Comparison of ENCODE assay signal across 9 cellular contexts in genomic region chr11:47187723-47188122, GRCh38. TPM values are rescaled to one million over a fixed set of nuclear protein-coding genes. Genes with fewer than 3 reads are reported as not detected.
A peak's percentile ranks its signal among the peaks of the same experiment; 100 is the strongest.
DNase-seq lines count a peak whose midpoint lies in the region; ATAC-seq, FAIRE-seq and TF ChIP-seq lines count a peak whose summit lies in the region.
"Had no signal": no experiment of that assay in that cellular context is flagged by ENCODE, and none has a peak within 500 bp of the region (broad histone marks: within the 10 kb centered on the region; RNA-seq: fewer than 3 reads in every experiment).

No MANE protein-coding gene starts in this region.

- H3K18ac ChIP-seq in mesendoderm (ENCODE audit: low read length): no peak overlapping the region

- DNase-seq in heart right ventricle (no peak), cardiac septum (ENCODE audit: low spot score) (no peak), caudate nucleus (lab: John Stamatoyannopoulos, UW) (peak in 1 of 61 donors; percentile 53), mesendoderm (no peak), upper lobe of right lung (no peak), dedifferentiated amniotic fluid mesenchymal stem cell (ENCODE audit: extremely low spot score) (no peak), GM19239 (ENCODE audit: insufficient read length, low spot score) (no peak)
- DNase-seq: NCI-H1092 treated with DMSO at 0.1 percent for 48 hours had no signal

- ATAC-seq in heart right ventricle: no peak
- ATAC-seq in upper lobe of right lung: no peak
- ATAC-seq in GM19455 (IDR thresholded peaks at IDR 0.05; ENCODE audit: unreplicated experiment): no peak

- no peak overlapping the region for H3K4ac ChIP-seq in mesendoderm (ENCODE audit: low read depth, low read length)

- H2AK5ac ChIP-seq in mesendoderm (ENCODE audit: low read length): no peak overlapping the region

- H4K8ac ChIP-seq in mesendoderm (ENCODE audit: low read depth, low read length): no peak overlapping the region

- H3K27me3 ChIP-seq in heart right ventricle: peaks cover 0 to 50% (median 0%) of the 10 kb centered on the region in 7 donors
- H3K27me3 ChIP-seq in mesendoderm (ENCODE audit: insufficient read depth, low read length, poor library complexity): peaks cover 3% of the 10 kb centered on the region
- no peaks in the 10 kb centered on the region for H3K27me3 ChIP-seq in upper lobe of right lung

- peak overlapping the region; percentile 91 for H3K56ac ChIP-seq in mesendoderm (ENCODE audit: low read length)

- H3K9me3 ChIP-seq in heart right ventricle: no peaks in the 10 kb centered on the region
- H3K9me3 ChIP-seq in upper lobe of right lung: no peaks in the 10 kb centered on the region

- H3K23ac ChIP-seq in mesendoderm (ENCODE audit: low read length): no peak overlapping the region

- TF ChIP-seq CTCF in heart right ventricle (IDR thresholded peaks at IDR 0.05) (no peak), upper lobe of right lung (IDR thresholded peaks at IDR 0.05) (no peak)

- peaks cover 6% of the 10 kb centered on the region for H3K79me2 ChIP-seq in mesendoderm (ENCODE audit: control insufficient read depth, insufficient read depth, low read length)

- H3K4me2 ChIP-seq in mesendoderm (ENCODE audit: low read length): peak overlapping the region; percentile 97

- no peak overlapping the region for H4K5ac ChIP-seq in mesendoderm (ENCODE audit: low read length)

- peaks cover 6% of the 10 kb centered on the region for H3K79me1 ChIP-seq in mesendoderm (ENCODE audit: low read length)

- intact Hi-C loops in heart right ventricle (cut with DNase I): loop anchor here in 8 of 10 donors (1.0 to 10.0 kb wide), 6 partner anchors 27 to 167 kb away; partner anchors contain the start of genes DDB2 (in 4 of the 8) and MYBPC3 (in 3 of the 8)
- intact Hi-C loops in cardiac septum (cut with DNase I): loop anchor here (1.0 to 2.0 kb wide), 2 partner anchors 27 to 69 kb away; partner anchors contain the start of genes DDB2 and NR1H3
- intact Hi-C loops in upper lobe of right lung (cut with DNase I): loop anchor here (10.0 kb wide), 1 partner anchor 167 kb away; the partner anchor contains the start of gene MYBPC3

- peaks cover 9 to 66% (median 48%) of the 10 kb centered on the region in 9 donors for H3K4me1 ChIP-seq in heart right ventricle
- H3K4me1 ChIP-seq in mesendoderm (ENCODE audit: control insufficient read depth, low read depth, low read length): peaks cover 3% of the 10 kb centered on the region
- H3K4me1 ChIP-seq in upper lobe of right lung: peaks cover 37% of the 10 kb centered on the region

- no peak overlapping the region for H2BK120ac ChIP-seq in mesendoderm (ENCODE audit: low read depth, low read length)

- H2BK5ac ChIP-seq in mesendoderm (ENCODE audit: low read length): no peak overlapping the region

- H2BK15ac ChIP-seq in mesendoderm (replicated peaks; ENCODE audit: low read depth): no peak overlapping the region

- no peak for FAIRE-seq in GM19239 (lab: Jason Lieb, UNC)

- no peaks in the 10 kb centered on the region for H3K36me3 ChIP-seq in heart right ventricle
- no peaks in the 10 kb centered on the region for H3K36me3 ChIP-seq in mesendoderm (ENCODE audit: control insufficient read depth, insufficient read depth, low read length)
- no peaks in the 10 kb centered on the region for H3K36me3 ChIP-seq in upper lobe of right lung

- H3K9ac ChIP-seq in mesendoderm (ENCODE audit: low read length): peak overlapping the region; percentile 79

- WGBS in heart right ventricle, 2 donors: 21 to 32% methylated on average over 5 of the region's 5 CpGs
- no CpG with 5 or more reads among the region's 5 CpGs for WGBS in mesendoderm (ENCODE audit: extremely low coverage, insufficient coverage, low lambda C conversion rate)

- H3K4me3 ChIP-seq in heart right ventricle (peak overlapping the region in 9 of 10 donors; percentile 63 to 85 (median 73)), mesendoderm (ENCODE audit: low read length) (no peak overlapping the region), upper lobe of right lung (peak overlapping the region; percentile 77)

- peak overlapping the region; percentile 89 to 100 (median 96) for H3K27ac ChIP-seq in heart right ventricle
- peak overlapping the region; percentile 54 for H3K27ac ChIP-seq in caudate nucleus (ENCODE audit: low read depth, low read length)
- H3K27ac ChIP-seq in mesendoderm (ENCODE audit: low read depth, low read length): no peak overlapping the region
- H3K27ac ChIP-seq in upper lobe of right lung: peak overlapping the region; percentile 78

RNA-seq across cellular contexts. Expression of gene PACSIN3, which starts 1.5 kb away (rescaled TPM):
- total RNA-seq in heart right ventricle (100 to 1,000 TPM; 146 to 335 (median 257) TPM), cardiac septum (295 TPM), upper lobe of right lung (36.9 TPM)
- polyA plus RNA-seq in heart right ventricle: 100 to 1,000 TPM; 163 to 209 TPM
- 18.0 TPM for polyA plus RNA-seq in mesendoderm (2013, experiment 1 of 2)
- 18.0 TPM for polyA plus RNA-seq in mesendoderm (2013, experiment 2 of 2)

RNA-seq across cellular contexts. Expression of gene ARFGAP2, which starts 11.0 kb away (rescaled TPM):
- total RNA-seq in heart right ventricle (10 to 100 TPM; 55.7 to 69.7 (median 62.9) TPM), cardiac septum (72.3 TPM), upper lobe of right lung (92.9 TPM)
- polyA plus RNA-seq in heart right ventricle: 10 to 100 TPM; 47.8 to 70.2 TPM
- polyA plus RNA-seq in mesendoderm (2013, experiment 1 of 2): 52.7 TPM
- 51.0 TPM for polyA plus RNA-seq in mesendoderm (2013, experiment 2 of 2)

RNA-seq across cellular contexts. Expression of gene DDB2, which starts 27.1 kb away (rescaled TPM):
- total RNA-seq in heart right ventricle: 10 to 100 TPM in 4 of 10 donors, 1 to 10 TPM in 6; 6.4 to 22.5 (median 8.3) TPM
- 10 to 100 TPM in 1 of 2 donors, 1 to 10 TPM in 1; 8.1 to 30.6 TPM for polyA plus RNA-seq in heart right ventricle
- 13.9 TPM for total RNA-seq in cardiac septum
- 21.6 TPM for polyA plus RNA-seq in mesendoderm (2013, experiment 1 of 2)
- 22.0 TPM for polyA plus RNA-seq in mesendoderm (2013, experiment 2 of 2)
- 49.6 TPM for total RNA-seq in upper lobe of right lung
